Comparison of ENCODE assay signal across 31 cellular contexts in the genomic region with DNA sequence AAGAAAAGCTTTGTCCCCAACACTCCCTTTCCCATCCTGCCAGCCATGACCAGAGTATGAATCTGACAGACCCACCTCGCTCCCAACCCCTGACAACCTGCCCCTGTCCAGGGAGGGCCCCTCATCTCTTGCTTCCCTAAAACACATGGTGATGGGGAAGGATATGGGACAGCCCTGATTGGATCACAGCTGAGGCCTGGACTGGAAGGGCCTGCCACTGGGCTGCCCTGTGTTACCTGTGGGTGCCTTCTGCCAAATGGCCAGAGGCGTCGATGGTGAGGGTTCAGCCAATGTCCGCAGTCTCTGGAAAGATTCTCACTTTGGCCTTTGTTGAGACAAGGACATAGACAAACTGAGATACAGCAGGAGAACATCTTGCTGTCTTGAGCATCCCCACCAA. TPM values are rescaled to one million over a fixed set of nuclear protein-coding genes. Genes with fewer than 3 reads are reported as not detected.
"Had no signal": no experiment of that assay in that cellular context is flagged by ENCODE, and none has a peak within 500 bp of the region (broad histone marks: within the 10 kb centered on the region; RNA-seq: fewer than 3 reads in every experiment).

No MANE protein-coding gene starts in this region.

- H3K36me3 Mint-ChIP-seq: naive B cell; naive thymus-derived CD8-positive, alpha-beta T cell; stimulated activated memory B cell treated with anti-CD40 and anti-IgM and Interleukin-4, amounts not matched to agents 10 μg/mL and 1 μg/mL and 100 μg/mL, for 72 hours; type B pancreatic cell had no signal

- H3K4me1 ChIP-seq: parathyroid adenoma, psoas muscle, right lobe of liver, sigmoid colon, testis, transverse colon, upper lobe of right lung had no signal

- H3K27ac ChIP-seq: ovary, parathyroid adenoma, psoas muscle, right lobe of liver, sigmoid colon, suprapubic skin, testis, tibial artery, transverse colon, upper lobe of right lung, uterus had no signal

- H3K27ac Mint-ChIP-seq: naive B cell; naive thymus-derived CD8-positive, alpha-beta T cell; nephron progenitor cell; progenitor cell of endocrine pancreas; stimulated activated memory B cell treated with anti-CD40 and anti-IgM and Interleukin-4, amounts not matched to agents 10 μg/mL and 1 μg/mL and 100 μg/mL, for 72 hours; stimulated activated naive CD8-positive, alpha-beta T cell treated with anti-CD3 and anti-CD28 coated beads, Interleukin-15, amount 100 ng/mL, for 72 hours; type B pancreatic cell had no signal

- H3K27me3 ChIP-seq: ovary, right lobe of liver, sigmoid colon, suprapubic skin, testis, tibial artery, uterus had no signal

- H3K9ac ChIP-seq: parathyroid adenoma had no signal

- H3K4me3 ChIP-seq: ovary, psoas muscle, right lobe of liver, sigmoid colon, suprapubic skin, testis, tibial artery, transverse colon, upper lobe of right lung, uterus had no signal

- H2AFZ ChIP-seq: parathyroid adenoma had no signal

- H3K9me3 Mint-ChIP-seq: nephron progenitor cell; neural crest cell; stimulated activated memory B cell treated with anti-CD40 and anti-IgM and Interleukin-4, amounts not matched to agents 10 μg/mL and 1 μg/mL and 100 μg/mL, for 72 hours; stimulated activated naive CD8-positive, alpha-beta T cell treated with anti-CD3 and anti-CD28 coated beads, Interleukin-15, amount 100 ng/mL, for 72 hours; type B pancreatic cell had no signal

- H3K36me3 ChIP-seq: ovary, right lobe of liver, sigmoid colon, suprapubic skin, tibial artery, transverse colon, upper lobe of right lung, uterus had no signal

- H3K4me3 Mint-ChIP-seq: naive B cell; naive thymus-derived CD8-positive, alpha-beta T cell; nephron progenitor cell; neural crest cell; stimulated activated memory B cell treated with anti-CD40 and anti-IgM and Interleukin-4, amounts not matched to agents 10 μg/mL and 1 μg/mL and 100 μg/mL, for 72 hours; stimulated activated naive CD8-positive, alpha-beta T cell treated with anti-CD3 and anti-CD28 coated beads, Interleukin-15, amount 100 ng/mL, for 72 hours; type B pancreatic cell had no signal

- ATAC-seq: naive thymus-derived CD8-positive, alpha-beta T cell; psoas muscle; stimulated activated naive CD8-positive, alpha-beta T cell treated with anti-CD3 and anti-CD28 coated beads, Interleukin-15, amount 100 ng/mL, for 72 hours; stimulated activated naive CD8-positive, alpha-beta T cell treated with anti-CD3 and anti-CD28 coated beads, Interleukin-15, Interleukin-2, amounts not matched to agents 100 U/mL and 50 U/mL, for 24 hours; upper lobe of right lung had no signal

- H3K79me2 ChIP-seq: parathyroid adenoma had no signal

- DNase-seq: naive B cell; naive thymus-derived CD8-positive, alpha-beta T cell; nephron progenitor cell; occipital lobe; ovary; posterior cingulate gyrus; right cardiac atrium; right lobe of liver; sigmoid colon; small intestine; stimulated activated CD4-positive, alpha-beta T cell treated with anti-CD3 and anti-CD28 coated beads, Interleukin-15, amount 100 ng/mL, for 24 hours; stimulated activated CD4-positive, alpha-beta T cell treated with anti-CD3 and anti-CD28 coated beads, Interleukin-2, amount 100 ng/mL, for 24 hours; stimulated activated CD4-positive, alpha-beta T cell treated with anti-CD3 and anti-CD28 coated beads, Interleukin-2, amount 100 ng/mL, for 48 hours; stimulated activated CD4-positive, alpha-beta T cell treated with anti-CD3 and anti-CD28 coated beads, Interleukin-4, amount 100 ng/mL, for 24 hours; stimulated activated naive CD4-positive, alpha-beta T cell; stimulated activated naive CD8-positive, alpha-beta T cell treated with anti-CD3 and anti-CD28 coated beads, Interleukin-15, amount 100 ng/mL, for 72 hours; stimulated activated naive CD8-positive, alpha-beta T cell treated with anti-CD3 and anti-CD28 coated beads, Interleukin-15, Interleukin-2, amounts not matched to agents 100 U/mL and 50 U/mL, for 24 hours; substantia nigra; testis; tibial artery; transverse colon; upper lobe of right lung; uterus had no signal

- H3K4me1 Mint-ChIP-seq: naive B cell; naive thymus-derived CD8-positive, alpha-beta T cell; nephron progenitor cell; neural crest cell; stimulated activated memory B cell treated with anti-CD40 and anti-IgM and Interleukin-4, amounts not matched to agents 10 μg/mL and 1 μg/mL and 100 μg/mL, for 72 hours; stimulated activated naive CD8-positive, alpha-beta T cell treated with anti-CD3 and anti-CD28 coated beads, Interleukin-15, amount 100 ng/mL, for 72 hours had no signal

- H3K9me3 ChIP-seq: ovary, psoas muscle, right lobe of liver, sigmoid colon, suprapubic skin, testis, tibial artery, transverse colon, upper lobe of right lung, uterus had no signal

- FAIRE-seq: small intestine had no signal

RNA-seq across cellular contexts. Expression of gene RERG, which starts 13.3 kb away (rescaled TPM):
- total RNA-seq: osteoblast had no signal
- polyA plus RNA-seq: naive thymus-derived CD8-positive, alpha-beta T cell had no signal
